In the genomic region with DNA sequence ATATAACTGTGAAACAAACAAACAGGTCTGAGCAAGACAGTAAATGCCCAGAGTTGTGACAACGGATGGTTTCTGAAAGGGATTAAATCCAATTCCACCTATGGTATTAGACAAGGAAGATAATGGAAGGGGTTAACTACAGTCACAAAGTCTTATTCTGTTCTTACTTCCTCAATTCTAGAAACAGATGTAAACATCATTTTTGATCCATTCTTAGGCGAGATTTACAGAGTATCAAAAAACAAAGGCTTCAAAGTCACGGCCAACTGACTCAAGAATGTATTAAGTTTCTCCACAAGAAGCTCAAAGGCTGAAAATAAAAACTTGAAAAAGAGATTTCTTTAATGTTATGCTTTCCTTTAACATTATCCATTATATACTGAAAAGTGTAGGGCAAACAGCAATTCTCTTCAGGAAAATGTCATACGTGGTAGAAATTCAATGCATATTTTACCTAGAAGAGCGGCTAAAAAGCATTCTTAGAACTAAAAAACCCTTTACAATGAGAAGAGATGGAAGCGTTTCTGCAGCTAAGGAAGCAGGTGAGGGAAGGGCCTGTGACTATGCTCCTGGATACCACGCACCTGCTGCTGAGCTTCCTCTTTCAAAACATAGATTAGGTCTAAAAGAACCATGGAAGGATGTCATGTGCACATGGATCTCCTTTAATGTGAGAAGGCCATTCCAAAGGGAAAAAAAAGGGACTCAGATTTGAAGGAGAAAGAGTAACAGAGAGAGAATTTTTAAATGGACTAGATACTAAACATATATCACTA, we compare ENCODE assay signal across 17 cellular contexts.
"Had no signal": no experiment of that assay in that cellular context is flagged by ENCODE, and none has a peak within 500 bp of the region (broad histone marks: within the 10 kb centered on the region; RNA-seq: fewer than 3 reads in every experiment).

No MANE protein-coding gene starts in this region.

- H3K27ac ChIP-seq: coronary artery, left ventricle myocardium inferior, right atrium auricular region, vagina had no signal

- H3K4me3 ChIP-seq: coronary artery, heart left ventricle, left ventricle myocardium inferior, right atrium auricular region, smooth muscle cell, thyroid gland, vagina had no signal

- H3K27me3 ChIP-seq: heart left ventricle, right atrium auricular region, thyroid gland, vagina had no signal

- H3K9me3 ChIP-seq: heart left ventricle, left ventricle myocardium inferior, right atrium auricular region, thyroid gland, vagina had no signal

- DNase-seq: activated CD4-positive, alpha-beta T cell treated with anti-CD3 and anti-CD28 coated beads, Interleukin-2, amount 10 ng/mL, durations not matched to agents 7 days and 5 days; activated CD4-positive, CD25-positive, alpha-beta regulatory T cell; activated CD8-positive, alpha-beta memory T cell treated with anti-CD3 and anti-CD28 coated beads for 24 hours; activated naive CD4-positive, alpha-beta T cell treated with anti-CD3 and anti-CD28 coated beads, Interleukin-2, amount 10 ng/mL, durations not matched to agents 7 days and 5 days; effector CD4-positive, alpha-beta T cell; heart left ventricle; left ventricle myocardium inferior; thyroid gland had no signal

- H3K4me1 ChIP-seq: vagina had no signal

- FAIRE-seq: endothelial cell of umbilical vein, frontal cortex, islet of Langerhans had no signal

- H3K4me2 ChIP-seq: smooth muscle cell had no signal

- H3K36me3 ChIP-seq: heart left ventricle, left ventricle myocardium inferior, right atrium auricular region, thyroid gland, vagina had no signal

- ATAC-seq: activated T-helper 17 cell treated with anti-CD3 and anti-CD28 coated beads, Interleukin-2, amount 50 U/mL, for 72 hours; heart left ventricle; stimulated activated effector memory CD8-positive, alpha-beta T cell treated with anti-CD3 and anti-CD28 coated beads, Interleukin-12 subunit alpha, Interleukin-12 subunit beta, amount 100 ng/mL, for 72 hours had no signal
